In genomic region chr1:167401260-167401873, GRCh38 we compare ENCODE assay signal across 9 cellular contexts.
DNase-seq lines count a peak whose midpoint lies in the region; ATAC-seq and TF ChIP-seq lines count a peak whose summit lies in the region.
"Had no signal": no experiment of that assay in that cellular context is flagged by ENCODE, and none has a peak within 500 bp of the region (broad histone marks: within the 10 kb centered on the region; RNA-seq: fewer than 3 reads in every experiment).

No MANE protein-coding gene starts in this region.

- H3K27ac ChIP-seq in CD4-positive, CD25-positive, alpha-beta regulatory T cell (ENCODE audit: insufficient read depth, low read length, poor library complexity, severe bottlenecking) = no peak overlapping the region
- H3K27ac ChIP-seq in WERI-Rb-1 = no peak overlapping the region
- no peak overlapping the region for H3K27ac ChIP-seq in mesenchymal stem cell (ENCODE audit: low read length, poor library complexity, severe bottlenecking)

- TF ChIP-seq CTCF in WERI-Rb-1 (IDR thresholded peaks at IDR 0.05; ENCODE audit: low read depth, low read length) (peak; percentile 50), choroid plexus epithelial cell (conservative IDR thresholded peaks at IDR 0.05; ENCODE audit: low read depth, low read length) (peak; percentile 73)

- H3K4me1 Mint-ChIP-seq in CD4-positive, CD25-positive, alpha-beta regulatory T cell = peaks cover 5 to 11% (median 6%) of the 10 kb centered on the region in 4 donors

- H4K91ac ChIP-seq in mesenchymal stem cell (ENCODE audit: low read length) = no peak overlapping the region

- no peaks in the 10 kb centered on the region for H3K9me3 ChIP-seq in CD4-positive, CD25-positive, alpha-beta regulatory T cell (ENCODE audit: control insufficient read depth in 2 of 2, low read length in 2 of 2)
- H3K9me3 ChIP-seq in WERI-Rb-1 (ENCODE audit: severe bottlenecking) = no peaks in the 10 kb centered on the region
- no peaks in the 10 kb centered on the region for H3K9me3 ChIP-seq in mesenchymal stem cell (ENCODE audit: control insufficient read depth, low read length)

- no peak overlapping the region for H2BK5ac ChIP-seq in mesenchymal stem cell (ENCODE audit: low read depth, low read length, poor library complexity, severe bottlenecking)

- WGBS in mesenchymal stem cell = 65% methylated on average over 7 of the region's 8 CpGs

- no peak overlapping the region for H3K18ac ChIP-seq in mesenchymal stem cell (ENCODE audit: low read depth in 1 of 2, low read length in 2 of 2)

- no peak overlapping the region for H4K8ac ChIP-seq in mesenchymal stem cell (ENCODE audit: low read length)

- no peak overlapping the region for H3K4me3 Mint-ChIP-seq in CD4-positive, CD25-positive, alpha-beta regulatory T cell
- H3K4me3 Mint-ChIP-seq: IgD-negative memory B cell had no signal

- no peak overlapping the region for H2AFZ ChIP-seq in mesenchymal stem cell (ENCODE audit: low read depth, low read length)

- H3K36me3 Mint-ChIP-seq in CD4-positive, CD25-positive, alpha-beta regulatory T cell = peaks cover 40% of the 10 kb centered on the region

- H3K4me1 ChIP-seq in CD4-positive, CD25-positive, alpha-beta regulatory T cell (ENCODE audit: control insufficient read depth, insufficient read depth, low read length, poor library complexity, severe bottlenecking) = no peaks in the 10 kb centered on the region
- no peaks in the 10 kb centered on the region for H3K4me1 ChIP-seq in mesenchymal stem cell (ENCODE audit: control insufficient read depth, insufficient read depth, low read depth, low read length)

- H3K27me3 Mint-ChIP-seq in CD4-positive, CD25-positive, alpha-beta regulatory T cell = no peaks in the 10 kb centered on the region
- H3K27me3 Mint-ChIP-seq: IgD-negative memory B cell had no signal

- peak; percentile 65 to 74 for ATAC-seq in CD4-positive, CD25-positive, alpha-beta regulatory T cell (ENCODE audit: low read depth in 2 of 2)
- ATAC-seq in GM19463 (IDR thresholded peaks at IDR 0.05; ENCODE audit: unreplicated experiment) (peak; percentile 62), HG03175 (IDR thresholded peaks at IDR 0.05; ENCODE audit: unreplicated experiment) (no peak)

- peaks cover 44% of the 10 kb centered on the region for H3K36me3 ChIP-seq in CD4-positive, CD25-positive, alpha-beta regulatory T cell (ENCODE audit: control insufficient read depth, insufficient read depth, low read length)
- H3K36me3 ChIP-seq in WERI-Rb-1 = peaks cover 5% of the 10 kb centered on the region; the same call in 1 of the 2 replicates
- H3K36me3 ChIP-seq in mesenchymal stem cell (ENCODE audit: control insufficient read depth in 1 of 2, insufficient read depth in 2 of 2, low read depth in 1 of 2, low read length in 2 of 2) = peaks cover 3 to 51% of the 10 kb centered on the region in 2 experiments

- no peak overlapping the region for H2BK120ac ChIP-seq in mesenchymal stem cell (ENCODE audit: low read depth, low read length)

- H2BK12ac ChIP-seq in mesenchymal stem cell (ENCODE audit: low read length in 2 of 2) = no peak overlapping the region

- H3K23ac ChIP-seq in mesenchymal stem cell (ENCODE audit: low read length in 2 of 2) = no peak overlapping the region

- DNase-seq in CD4-positive, CD25-positive, alpha-beta regulatory T cell = peak; percentile 34 to 76 (median 56)
- DNase-seq in NCI-H2029 (lab: John Stamatoyannopoulos, UW) (peak; percentile 32), WERI-Rb-1 (peak; percentile 21), choroid plexus epithelial cell (ENCODE audit: low read depth) (peak; percentile 77), mesenchymal stem cell (peak; percentile 35)
- DNase-seq in stimulated activated CD8-positive, alpha-beta memory T cell treated with anti-CD3 and anti-CD28 coated beads, Interleukin-7, amount 100 ng/mL, for 24 hours (ENCODE audit: low read depth) = peak; percentile 14

- H3K9ac ChIP-seq in mesenchymal stem cell (ENCODE audit: low read length) = no peak overlapping the region

- H3K4me3 ChIP-seq in CD4-positive, CD25-positive, alpha-beta regulatory T cell (ENCODE audit: low read depth, low read length) = no peak overlapping the region
- no peak overlapping the region for H3K4me3 ChIP-seq in WERI-Rb-1 (ENCODE audit: low read depth, low read length)
- H3K4me3 ChIP-seq in choroid plexus epithelial cell (ENCODE audit: low read depth, low read length) = no peak overlapping the region
- H3K4me3 ChIP-seq in mesenchymal stem cell (ENCODE audit: insufficient read depth in 1 of 2, low read depth in 1 of 2, low read length in 2 of 2) = no peak overlapping the region

- no peak overlapping the region for H2AK5ac ChIP-seq in mesenchymal stem cell (ENCODE audit: low read length, severe bottlenecking)

- no peak overlapping the region for H2BK15ac ChIP-seq in mesenchymal stem cell (ENCODE audit: low read depth, poor library complexity, severe bottlenecking)

- no peaks in the 10 kb centered on the region for H3K27me3 ChIP-seq in CD4-positive, CD25-positive, alpha-beta regulatory T cell (ENCODE audit: control insufficient read depth, insufficient read depth, low read length)
- H3K27me3 ChIP-seq in WERI-Rb-1 (ENCODE audit: insufficient read depth, low read depth, severe bottlenecking) (no peaks in the 10 kb centered on the region), mesenchymal stem cell (ENCODE audit: control insufficient read depth in 1 of 2, insufficient read depth in 1 of 2, low read length in 2 of 2) (no peaks in the 10 kb centered on the region)

- H3K79me1 ChIP-seq in mesenchymal stem cell (replicated peaks; ENCODE audit: low read length, poor library complexity, severe bottlenecking) = no peaks in the 10 kb centered on the region

- H3K4ac ChIP-seq in mesenchymal stem cell (ENCODE audit: low read depth in 1 of 2, low read length in 2 of 2) = no peak overlapping the region

- H3K14ac ChIP-seq in mesenchymal stem cell (ENCODE audit: low read length in 2 of 2) = no peak overlapping the region

- H3K4me2 ChIP-seq in mesenchymal stem cell (ENCODE audit: low read length, poor library complexity, severe bottlenecking) = no peak overlapping the region

- H3K9me3 Mint-ChIP-seq in CD4-positive, CD25-positive, alpha-beta regulatory T cell = peaks cover 0 to 4% (median 0%) of the 10 kb centered on the region in 7 donors
- H3K9me3 Mint-ChIP-seq: IgD-negative memory B cell had no signal

- no peak overlapping the region for H3K27ac Mint-ChIP-seq in CD4-positive, CD25-positive, alpha-beta regulatory T cell
- H3K27ac Mint-ChIP-seq: IgD-negative memory B cell had no signal

Comparison
In these comparisons a context has a peak if more than half of its experiments do, and no peak if none do; other contexts are left out.
1. DNase-seq: peak in every context shown above with its lines; median percentile 77 in choroid plexus epithelial cell; 56 in CD4-positive, CD25-positive, alpha-beta regulatory T cell; 35 in mesenchymal stem cell; 32 in NCI-H2029; 21 in WERI-Rb-1; 14 in stimulated activated CD8-positive, alpha-beta memory T cell treated with anti-CD3 and anti-CD28 coated beads, Interleukin-7, amount 100 ng/mL, for 24 hours.